Comparison of ENCODE assay signal across 25 cellular contexts in genomic region chr11:100963375-100963774, GRCh38.
DNase-seq lines count a peak whose midpoint lies in the region; TF ChIP-seq lines count a peak whose summit lies in the region.
"Had no signal": no experiment of that assay in that cellular context is flagged by ENCODE, and none has a peak within 500 bp of the region (broad histone marks: within the 10 kb centered on the region; RNA-seq: fewer than 3 reads in every experiment).

No MANE protein-coding gene starts in this region.

- H3K4me2 ChIP-seq in smooth muscle cell, result no peak overlapping the region
- H3K4me2 ChIP-seq: SK-N-SH had no signal

- peak; percentile 28 for DNase-seq in M059J (ENCODE audit: low read depth)
- peak; percentile 24 for DNase-seq in amniotic epithelial cell (ENCODE audit: low read depth)
- DNase-seq in fibroblast of the aortic adventitia (ENCODE audit: low read depth), result peak; percentile 35
- DNase-seq in pulmonary artery endothelial cell (ENCODE audit: low read depth, low spot score), result peak; percentile 8
- no peak for DNase-seq in HK-2 (ENCODE audit: unreplicated experiment)
- DNase-seq in smooth muscle cell (lab: John Stamatoyannopoulos, UW; ENCODE audit: unreplicated experiment), result no peak
- no peak for DNase-seq in NCI-H1048 (lab: John Stamatoyannopoulos, UW)
- DNase-seq: C1 segment of cervical spinal cord; CD4-positive, alpha-beta memory T cell; COR-L47; EL; GDM1; GOT3; HFFc6; KBM-7; MG63; NCI-H1694; NCI-H2029 treated with DMSO at 0.1 percent for 48 hours; NCI-H2171; NCI-H345; NCI-H510A treated with DMSO at 0.1 percent for 48 hours; SK-N-SH; SW 1271 had no signal

- H3K27ac ChIP-seq in smooth muscle cell (ENCODE audit: low read depth), result no peak overlapping the region

- no peaks in the 10 kb centered on the region for H4K20me1 ChIP-seq in smooth muscle cell (ENCODE audit: low read depth)

- H3F3A ChIP-seq in smooth muscle cell (ENCODE audit: low read depth), result no peaks in the 10 kb centered on the region

- no peaks in the 10 kb centered on the region for H3K9me3 ChIP-seq in smooth muscle cell (replicated peaks; ENCODE audit: low read depth)
- H3K9me3 ChIP-seq: HAP-1, MG63, SK-N-SH had no signal

- H3K36me3 ChIP-seq in smooth muscle cell (ENCODE audit: low read depth), result peaks cover 32% of the 10 kb centered on the region
- H3K36me3 ChIP-seq: HAP-1, MG63 had no signal

- 86% methylated on average over 1 of the region's 1 CpG for WGBS in smooth muscle cell (ENCODE audit: low lambda C conversion rate)

- H3K4me3 ChIP-seq in fibroblast of the aortic adventitia (ENCODE audit: low read depth, low read length) (no peak overlapping the region), smooth muscle cell (no peak overlapping the region)
- H3K4me3 ChIP-seq: GM12878, HAP-1, MG63 had no signal

- no peaks in the 10 kb centered on the region for H3K4me1 ChIP-seq in smooth muscle cell (ENCODE audit: low read depth)
- H3K4me1 ChIP-seq: HAP-1 had no signal

- no peak overlapping the region for H3K9ac ChIP-seq in smooth muscle cell (ENCODE audit: low read depth)
- H3K9ac ChIP-seq: SK-N-SH had no signal

- no peaks in the 10 kb centered on the region for H3K79me2 ChIP-seq in smooth muscle cell (ENCODE audit: low read depth)

- H2AFZ ChIP-seq in smooth muscle cell (ENCODE audit: low read depth), result no peak overlapping the region

- TF ChIP-seq CTCF in fibroblast of the aortic adventitia (IDR thresholded peaks at IDR 0.05; ENCODE audit: insufficient read depth, low read length) (no peak), smooth muscle cell (IDR thresholded peaks at IDR 0.05; ENCODE audit: borderline replicate concordance, insufficient read depth, poor library complexity, severe bottlenecking) (no peak)

- no peaks in the 10 kb centered on the region for H3K27me3 ChIP-seq in smooth muscle cell (ENCODE audit: low read depth)
- H3K27me3 ChIP-seq: MG63 had no signal

Comparison
In these comparisons a context has a peak if more than half of its experiments do, and no peak if none do; other contexts are left out.
1. DNase-seq: peak in M059J (single experiment), amniotic epithelial cell (single experiment), fibroblast of the aortic adventitia (single experiment) and pulmonary artery endothelial cell (single experiment); none in HK-2 (single experiment), smooth muscle cell (single experiment) and NCI-H1048 (single experiment).